In the genomic region with DNA sequence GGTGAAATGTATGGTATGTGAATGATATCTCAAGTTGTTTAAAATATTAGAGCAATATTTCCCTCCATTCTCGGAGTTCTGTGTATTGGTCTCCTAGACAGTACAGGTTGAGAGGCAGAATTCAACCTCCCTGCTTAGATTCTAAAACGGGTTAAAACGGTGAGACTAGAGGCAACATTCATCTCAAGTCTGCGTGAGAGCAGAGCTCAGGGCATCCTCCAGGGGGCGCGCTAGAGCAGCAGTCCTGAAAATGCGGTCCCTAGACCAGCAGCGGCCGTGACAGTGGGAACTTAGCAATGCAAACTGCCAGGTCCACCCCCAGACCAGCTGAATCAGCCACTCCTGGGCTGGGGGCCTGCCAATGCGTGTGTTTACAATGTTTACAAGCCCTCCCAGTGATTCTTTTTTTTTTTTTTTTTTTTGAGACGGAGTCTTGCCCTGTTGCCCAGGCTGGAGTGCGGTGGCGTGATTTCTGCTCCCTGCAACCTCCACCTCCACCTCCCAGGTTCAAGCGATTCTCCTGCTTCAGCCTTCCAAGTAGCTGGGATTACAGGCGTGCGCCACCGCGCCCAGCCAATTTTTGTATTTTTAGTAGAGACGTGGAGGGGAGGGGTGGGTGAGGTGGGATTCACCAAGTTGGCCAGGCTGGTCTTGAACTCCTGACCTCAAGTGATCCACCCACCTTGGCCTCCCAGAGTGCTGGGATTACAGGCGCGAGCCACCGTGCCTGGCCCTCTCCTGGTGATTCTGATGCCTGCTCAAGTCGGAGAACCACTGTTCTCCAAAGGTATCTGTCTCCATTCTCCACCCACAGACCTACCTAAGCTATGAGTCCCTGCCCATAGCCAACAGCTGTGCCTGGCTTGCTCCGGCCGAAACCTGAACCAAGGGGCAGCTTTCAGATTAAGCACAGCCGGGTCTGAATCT, we compare ENCODE assay signal across 8 cellular contexts. TPM values are rescaled to one million over a fixed set of nuclear protein-coding genes. Genes with fewer than 3 reads are reported as not detected.
DNase-seq lines count a peak whose midpoint lies in the region; ATAC-seq and TF ChIP-seq lines count a peak whose summit lies in the region.

No MANE protein-coding gene starts in this region.

- no peak overlapping the region for H3K9ac ChIP-seq in BLaER1

- no peaks in the 10 kb centered on the region for H3K27me3 ChIP-seq in BLaER1
- H3K27me3 ChIP-seq in left lung = no peaks in the 10 kb centered on the region

- intact Hi-C loops in left lung (cut with DNase I) = loop anchor here in 1 of 2 donors (10.0 kb wide), 1 partner anchor 52 kb away; no protein-coding TSS in a partner anchor

- H3K9me3 ChIP-seq in BLaER1 (no peaks in the 10 kb centered on the region), left lung (no peaks in the 10 kb centered on the region)

- H3K4me3 ChIP-seq in BLaER1 (no peak overlapping the region), left lung (no peak overlapping the region)

- H3K27ac ChIP-seq in BLaER1 (no peak overlapping the region), left lung (no peak overlapping the region)

- H3K4me1 ChIP-seq in BLaER1 = peaks cover 16% of the 10 kb centered on the region
- no peaks in the 10 kb centered on the region for H3K4me1 ChIP-seq in left lung

- TF ChIP-seq CTCF in left lung (IDR thresholded peaks at IDR 0.05) = peak; percentile 92 to 93

- ATAC-seq in GM21423 (IDR thresholded peaks at IDR 0.05; ENCODE audit: unreplicated experiment) (peak; percentile 64), left lung (peak; percentile 98), GM18517 (IDR thresholded peaks at IDR 0.05; ENCODE audit: unreplicated experiment) (no peak)

- peaks cover 8% of the 10 kb centered on the region for H3K36me3 ChIP-seq in BLaER1
- peaks cover 0 to 9% of the 10 kb centered on the region in 2 donors for H3K36me3 ChIP-seq in left lung

- H4K20me1 ChIP-seq in BLaER1 = no peaks in the 10 kb centered on the region

- DNase-seq in NCI-H2029 treated with DMSO at 0.1 percent for 48 hours (lab: John Stamatoyannopoulos, UW) (peak; percentile 22), cerebellar cortex (ENCODE audit: low spot score) (peak; percentile 49), left lung (peak; percentile 83 to 97)
- peak; percentile 89 for DNase-seq in activated CD4-positive, alpha-beta T cell treated with anti-CD3 and anti-CD28 coated beads for 48 hours
- peak; percentile 60 to 82 (median 71) for DNase-seq in stimulated activated CD4-positive, alpha-beta T cell treated with anti-CD3 and anti-CD28 coated beads, TNF-alpha, amount 100 ng/mL, for 24 hours (ENCODE audit: low read depth in 3 of 3)

- peak overlapping the region; percentile 45 for H3K4me2 ChIP-seq in BLaER1

RNA-seq across cellular contexts. Expression of a gene that starts 24.2 kb away (rescaled TPM):
- 10 to 100 TPM; 44.7 to 50.9 TPM for total RNA-seq in left lung

RNA-seq across cellular contexts. Expression of a gene that starts 27.3 kb away (rescaled TPM):
- total RNA-seq in left lung = 10 to 100 TPM; 57.4 to 77.3 TPM

RNA-seq across cellular contexts. Expression of a gene that starts 54.7 kb away (rescaled TPM):
- 100 to 1,000 TPM in 1 of 2 donors, 10 to 100 TPM in 1; 92.7 to 206 TPM for total RNA-seq in left lung

Comparison
In these comparisons a context has a peak if more than half of its experiments do, and no peak if none do; other contexts are left out.
1. DNase-seq: peak in every context shown above with its lines; median percentile 90 in left lung; 89 in activated CD4-positive, alpha-beta T cell treated with anti-CD3 and anti-CD28 coated beads for 48 hours; 71 in stimulated activated CD4-positive, alpha-beta T cell treated with anti-CD3 and anti-CD28 coated beads, TNF-alpha, amount 100 ng/mL, for 24 hours; 49 in cerebellar cortex; 22 in NCI-H2029 treated with DMSO at 0.1 percent for 48 hours.